1 cellular context compared by ENCODE assay signal in the genomic region with DNA sequence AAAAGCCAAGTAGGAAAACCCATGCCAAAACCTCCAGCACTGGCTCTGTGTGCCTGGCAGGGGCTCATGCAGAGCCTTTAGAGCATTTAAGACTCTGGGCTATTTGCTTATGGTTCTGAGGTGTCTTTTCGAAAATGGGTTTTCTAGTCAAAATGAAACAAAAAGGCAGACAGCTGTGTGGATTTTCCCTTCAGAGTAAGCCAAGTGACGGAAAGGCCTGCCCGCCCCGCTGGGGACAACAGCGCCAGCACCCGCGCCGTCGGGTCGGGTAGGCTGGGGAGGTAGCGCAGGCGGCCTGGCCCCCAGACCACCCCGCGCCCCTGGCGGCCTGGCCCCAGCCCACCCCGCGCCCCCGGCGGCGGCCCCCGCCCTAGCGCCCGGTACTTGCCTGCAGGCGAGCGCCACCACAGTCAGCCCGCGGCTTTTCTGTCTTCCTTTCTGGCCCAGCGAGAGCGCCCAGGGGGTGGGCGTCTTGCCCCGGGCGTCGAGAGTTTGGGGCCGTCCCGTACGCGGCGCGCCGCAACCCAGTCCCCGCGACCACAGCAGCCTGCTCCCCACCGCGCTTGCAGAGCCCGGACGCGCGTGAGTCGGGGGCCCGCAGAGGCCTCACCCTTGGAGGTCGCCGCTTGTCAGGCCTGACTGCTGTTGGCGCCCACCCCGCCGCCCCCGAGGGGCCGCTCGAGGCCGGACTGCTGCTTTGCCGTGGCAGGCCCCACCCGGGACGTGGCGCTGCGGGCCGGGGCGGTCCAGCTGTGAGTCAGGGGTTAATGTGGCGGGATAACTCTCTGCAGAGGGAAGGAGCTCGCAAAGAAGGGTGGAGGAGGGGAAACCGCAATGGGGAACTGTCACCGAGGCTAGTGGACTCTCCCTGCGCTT.
TF ChIP-seq lines count a peak whose summit lies in the region.

A gene with protein sequence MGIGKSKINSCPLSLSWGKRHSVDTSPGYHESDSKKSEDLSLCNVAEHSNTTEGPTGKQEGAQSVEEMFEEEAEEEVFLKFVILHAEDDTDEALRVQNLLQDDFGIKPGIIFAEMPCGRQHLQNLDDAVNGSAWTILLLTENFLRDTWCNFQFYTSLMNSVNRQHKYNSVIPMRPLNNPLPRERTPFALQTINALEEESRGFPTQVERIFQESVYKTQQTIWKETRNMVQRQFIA (minus strand): TSS at position 771 of the 876 bp plus-strand sequence. CDS start 21,223 bp downstream, outside the sequence.

TF ChIP-seq in GM12878, 131 proteins besides CTCF, POLR2A, EP300 and RAD21 (continued from another document and continues in another):
- TF ChIP-seq, protein P1, sequence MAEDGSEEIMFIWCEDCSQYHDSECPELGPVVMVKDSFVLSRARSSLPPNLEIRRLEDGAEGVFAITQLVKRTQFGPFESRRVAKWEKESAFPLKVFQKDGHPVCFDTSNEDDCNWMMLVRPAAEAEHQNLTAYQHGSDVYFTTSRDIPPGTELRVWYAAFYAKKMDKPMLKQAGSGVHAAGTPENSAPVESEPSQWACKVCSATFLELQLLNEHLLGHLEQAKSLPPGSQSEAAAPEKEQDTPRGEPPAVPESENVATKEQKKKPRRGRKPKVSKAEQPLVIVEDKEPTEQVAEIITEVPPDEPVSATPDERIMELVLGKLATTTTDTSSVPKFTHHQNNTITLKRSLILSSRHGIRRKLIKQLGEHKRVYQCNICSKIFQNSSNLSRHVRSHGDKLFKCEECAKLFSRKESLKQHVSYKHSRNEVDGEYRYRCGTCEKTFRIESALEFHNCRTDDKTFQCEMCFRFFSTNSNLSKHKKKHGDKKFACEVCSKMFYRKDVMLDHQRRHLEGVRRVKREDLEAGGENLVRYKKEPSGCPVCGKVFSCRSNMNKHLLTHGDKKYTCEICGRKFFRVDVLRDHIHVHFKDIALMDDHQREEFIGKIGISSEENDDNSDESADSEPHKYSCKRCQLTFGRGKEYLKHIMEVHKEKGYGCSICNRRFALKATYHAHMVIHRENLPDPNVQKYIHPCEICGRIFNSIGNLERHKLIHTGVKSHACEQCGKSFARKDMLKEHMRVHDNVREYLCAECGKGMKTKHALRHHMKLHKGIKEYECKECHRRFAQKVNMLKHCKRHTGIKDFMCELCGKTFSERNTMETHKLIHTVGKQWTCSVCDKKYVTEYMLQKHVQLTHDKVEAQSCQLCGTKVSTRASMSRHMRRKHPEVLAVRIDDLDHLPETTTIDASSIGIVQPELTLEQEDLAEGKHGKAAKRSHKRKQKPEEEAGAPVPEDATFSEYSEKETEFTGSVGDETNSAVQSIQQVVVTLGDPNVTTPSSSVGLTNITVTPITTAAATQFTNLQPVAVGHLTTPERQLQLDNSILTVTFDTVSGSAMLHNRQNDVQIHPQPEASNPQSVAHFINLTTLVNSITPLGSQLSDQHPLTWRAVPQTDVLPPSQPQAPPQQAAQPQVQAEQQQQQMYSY (CRISPR knock-in tag; IDR thresholded peaks at IDR 0.05): no peak
- no peak for TF ChIP-seq RB1 (IDR thresholded peaks at IDR 0.05; ENCODE audit: borderline replicate concordance)
- no peak for TF ChIP-seq ZZZ3 (IDR thresholded peaks at IDR 0.05; ENCODE audit: control insufficient read depth, insufficient read length, low read depth)
- no peak for TF ChIP-seq GABPA (IDR thresholded peaks at IDR 0.05; ENCODE audit: low read depth)
- TF ChIP-seq, protein P2, sequence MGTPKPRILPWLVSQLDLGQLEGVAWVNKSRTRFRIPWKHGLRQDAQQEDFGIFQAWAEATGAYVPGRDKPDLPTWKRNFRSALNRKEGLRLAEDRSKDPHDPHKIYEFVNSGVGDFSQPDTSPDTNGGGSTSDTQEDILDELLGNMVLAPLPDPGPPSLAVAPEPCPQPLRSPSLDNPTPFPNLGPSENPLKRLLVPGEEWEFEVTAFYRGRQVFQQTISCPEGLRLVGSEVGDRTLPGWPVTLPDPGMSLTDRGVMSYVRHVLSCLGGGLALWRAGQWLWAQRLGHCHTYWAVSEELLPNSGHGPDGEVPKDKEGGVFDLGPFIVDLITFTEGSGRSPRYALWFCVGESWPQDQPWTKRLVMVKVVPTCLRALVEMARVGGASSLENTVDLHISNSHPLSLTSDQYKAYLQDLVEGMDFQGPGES (IDR thresholded peaks at IDR 0.05): no peak
- 0 out of 2 replicates have a peak, but pooled peaks have one; percentile 42 for TF ChIP-seq ASH2L (IDR thresholded peaks at IDR 0.05; ENCODE audit: borderline replicate concordance, low read depth)
- no peak for TF ChIP-seq SUPT20H (IDR thresholded peaks at IDR 0.05; ENCODE audit: borderline replicate concordance, control insufficient read depth, low read depth, low read length)
- TF ChIP-seq CBX3 (IDR thresholded peaks at IDR 0.05; ENCODE audit: borderline replicate concordance, low read depth): no peak
- peak; percentile 43; the same call in 1 of the 2 replicates for TF ChIP-seq NFIC (IDR thresholded peaks at IDR 0.05; ENCODE audit: low read depth, low read length)
- peak; percentile 70; the same call in 1 of the 2 replicates for TF ChIP-seq BCL11A (IDR thresholded peaks at IDR 0.05; ENCODE audit: low read depth, low read length)
- TF ChIP-seq SMAD1 (IDR thresholded peaks at IDR 0.05; ENCODE audit: low read depth, partially characterized antibody): no peak
- TF ChIP-seq ZSCAN29 (IDR thresholded peaks at IDR 0.05): no peak
- peak; percentile 74; the same call in 1 of the 2 replicates for TF ChIP-seq TAF1 (IDR thresholded peaks at IDR 0.05; ENCODE audit: borderline replicate concordance, low read depth, low read length)
- TF ChIP-seq, protein P3, sequence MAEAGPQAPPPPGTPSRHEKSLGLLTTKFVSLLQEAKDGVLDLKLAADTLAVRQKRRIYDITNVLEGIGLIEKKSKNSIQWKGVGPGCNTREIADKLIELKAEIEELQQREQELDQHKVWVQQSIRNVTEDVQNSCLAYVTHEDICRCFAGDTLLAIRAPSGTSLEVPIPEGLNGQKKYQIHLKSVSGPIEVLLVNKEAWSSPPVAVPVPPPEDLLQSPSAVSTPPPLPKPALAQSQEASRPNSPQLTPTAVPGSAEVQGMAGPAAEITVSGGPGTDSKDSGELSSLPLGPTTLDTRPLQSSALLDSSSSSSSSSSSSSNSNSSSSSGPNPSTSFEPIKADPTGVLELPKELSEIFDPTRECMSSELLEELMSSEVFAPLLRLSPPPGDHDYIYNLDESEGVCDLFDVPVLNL (IDR thresholded peaks at IDR 0.05; ENCODE audit: low read depth, low read length): no peak
- peak; percentile 43; the same call in 1 of the 2 replicates for TF ChIP-seq YY1 (IDR thresholded peaks at IDR 0.05; ENCODE audit: low read depth, low read length)
- TF ChIP-seq, protein P4, sequence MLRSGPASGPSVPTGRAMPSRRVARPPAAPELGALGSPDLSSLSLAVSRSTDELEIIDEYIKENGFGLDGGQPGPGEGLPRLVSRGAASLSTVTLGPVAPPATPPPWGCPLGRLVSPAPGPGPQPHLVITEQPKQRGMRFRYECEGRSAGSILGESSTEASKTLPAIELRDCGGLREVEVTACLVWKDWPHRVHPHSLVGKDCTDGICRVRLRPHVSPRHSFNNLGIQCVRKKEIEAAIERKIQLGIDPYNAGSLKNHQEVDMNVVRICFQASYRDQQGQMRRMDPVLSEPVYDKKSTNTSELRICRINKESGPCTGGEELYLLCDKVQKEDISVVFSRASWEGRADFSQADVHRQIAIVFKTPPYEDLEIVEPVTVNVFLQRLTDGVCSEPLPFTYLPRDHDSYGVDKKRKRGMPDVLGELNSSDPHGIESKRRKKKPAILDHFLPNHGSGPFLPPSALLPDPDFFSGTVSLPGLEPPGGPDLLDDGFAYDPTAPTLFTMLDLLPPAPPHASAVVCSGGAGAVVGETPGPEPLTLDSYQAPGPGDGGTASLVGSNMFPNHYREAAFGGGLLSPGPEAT (IDR thresholded peaks at IDR 0.05; ENCODE audit: low read depth): peak; percentile 80
- no peak for TF ChIP-seq EZH2 (IDR thresholded peaks at IDR 0.05; ENCODE audit: borderline replicate concordance, control insufficient read depth, low read depth, low read length)
- TF ChIP-seq BACH1 (IDR thresholded peaks at IDR 0.05; ENCODE audit: borderline replicate concordance): peak; percentile 70
- TF ChIP-seq BRCA1 (IDR thresholded peaks at IDR 0.05; ENCODE audit: low read depth, low read length): no peak
- peak; percentile 14 for TF ChIP-seq SP1 (IDR thresholded peaks at IDR 0.05; ENCODE audit: low read depth, low read length)
- TF ChIP-seq, protein P5, sequence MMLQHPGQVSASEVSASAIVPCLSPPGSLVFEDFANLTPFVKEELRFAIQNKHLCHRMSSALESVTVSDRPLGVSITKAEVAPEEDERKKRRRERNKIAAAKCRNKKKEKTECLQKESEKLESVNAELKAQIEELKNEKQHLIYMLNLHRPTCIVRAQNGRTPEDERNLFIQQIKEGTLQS (IDR thresholded peaks at IDR 0.05; ENCODE audit: borderline replicate concordance, extremely low read depth, low read depth, low read length): no peak
- peak; percentile 32; the same call in 1 of the 2 replicates for TF ChIP-seq ATF7 (IDR thresholded peaks at IDR 0.05; ENCODE audit: low read depth)
- TF ChIP-seq ZNF384 (IDR thresholded peaks at IDR 0.05; ENCODE audit: borderline replicate concordance, low read depth, low read length): peak; percentile 88
- peak; percentile 81 for TF ChIP-seq IRF4 (IDR thresholded peaks at IDR 0.05; ENCODE audit: low read depth, low read length)
- TF ChIP-seq RELA (IDR thresholded peaks at IDR 0.05; ENCODE audit: borderline replicate concordance, partially characterized antibody): peak; percentile 79
- TF ChIP-seq GATAD2B (conservative IDR thresholded peaks at IDR 0.05; ENCODE audit: low read depth): peak; percentile 93
- no peak for TF ChIP-seq BMI1 (IDR thresholded peaks at IDR 0.05; ENCODE audit: borderline replicate concordance)
- TF ChIP-seq, protein P6, sequence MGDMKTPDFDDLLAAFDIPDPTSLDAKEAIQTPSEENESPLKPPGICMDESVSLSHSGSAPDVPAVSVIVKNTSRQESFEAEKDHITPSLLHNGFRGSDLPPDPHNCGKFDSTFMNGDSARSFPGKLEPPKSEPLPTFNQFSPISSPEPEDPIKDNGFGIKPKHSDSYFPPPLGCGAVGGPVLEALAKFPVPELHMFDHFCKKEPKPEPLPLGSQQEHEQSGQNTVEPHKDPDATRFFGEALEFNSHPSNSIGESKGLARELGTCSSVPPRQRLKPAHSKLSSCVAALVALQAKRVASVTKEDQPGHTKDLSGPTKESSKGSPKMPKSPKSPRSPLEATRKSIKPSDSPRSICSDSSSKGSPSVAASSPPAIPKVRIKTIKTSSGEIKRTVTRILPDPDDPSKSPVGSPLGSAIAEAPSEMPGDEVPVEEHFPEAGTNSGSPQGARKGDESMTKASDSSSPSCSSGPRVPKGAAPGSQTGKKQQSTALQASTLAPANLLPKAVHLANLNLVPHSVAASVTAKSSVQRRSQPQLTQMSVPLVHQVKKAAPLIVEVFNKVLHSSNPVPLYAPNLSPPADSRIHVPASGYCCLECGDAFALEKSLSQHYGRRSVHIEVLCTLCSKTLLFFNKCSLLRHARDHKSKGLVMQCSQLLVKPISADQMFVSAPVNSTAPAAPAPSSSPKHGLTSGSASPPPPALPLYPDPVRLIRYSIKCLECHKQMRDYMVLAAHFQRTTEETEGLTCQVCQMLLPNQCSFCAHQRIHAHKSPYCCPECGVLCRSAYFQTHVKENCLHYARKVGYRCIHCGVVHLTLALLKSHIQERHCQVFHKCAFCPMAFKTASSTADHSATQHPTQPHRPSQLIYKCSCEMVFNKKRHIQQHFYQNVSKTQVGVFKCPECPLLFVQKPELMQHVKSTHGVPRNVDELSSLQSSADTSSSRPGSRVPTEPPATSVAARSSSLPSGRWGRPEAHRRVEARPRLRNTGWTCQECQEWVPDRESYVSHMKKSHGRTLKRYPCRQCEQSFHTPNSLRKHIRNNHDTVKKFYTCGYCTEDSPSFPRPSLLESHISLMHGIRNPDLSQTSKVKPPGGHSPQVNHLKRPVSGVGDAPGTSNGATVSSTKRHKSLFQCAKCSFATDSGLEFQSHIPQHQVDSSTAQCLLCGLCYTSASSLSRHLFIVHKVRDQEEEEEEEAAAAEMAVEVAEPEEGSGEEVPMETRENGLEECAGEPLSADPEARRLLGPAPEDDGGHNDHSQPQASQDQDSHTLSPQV (IDR thresholded peaks at IDR 0.05): no peak
- TF ChIP-seq, protein P7, sequence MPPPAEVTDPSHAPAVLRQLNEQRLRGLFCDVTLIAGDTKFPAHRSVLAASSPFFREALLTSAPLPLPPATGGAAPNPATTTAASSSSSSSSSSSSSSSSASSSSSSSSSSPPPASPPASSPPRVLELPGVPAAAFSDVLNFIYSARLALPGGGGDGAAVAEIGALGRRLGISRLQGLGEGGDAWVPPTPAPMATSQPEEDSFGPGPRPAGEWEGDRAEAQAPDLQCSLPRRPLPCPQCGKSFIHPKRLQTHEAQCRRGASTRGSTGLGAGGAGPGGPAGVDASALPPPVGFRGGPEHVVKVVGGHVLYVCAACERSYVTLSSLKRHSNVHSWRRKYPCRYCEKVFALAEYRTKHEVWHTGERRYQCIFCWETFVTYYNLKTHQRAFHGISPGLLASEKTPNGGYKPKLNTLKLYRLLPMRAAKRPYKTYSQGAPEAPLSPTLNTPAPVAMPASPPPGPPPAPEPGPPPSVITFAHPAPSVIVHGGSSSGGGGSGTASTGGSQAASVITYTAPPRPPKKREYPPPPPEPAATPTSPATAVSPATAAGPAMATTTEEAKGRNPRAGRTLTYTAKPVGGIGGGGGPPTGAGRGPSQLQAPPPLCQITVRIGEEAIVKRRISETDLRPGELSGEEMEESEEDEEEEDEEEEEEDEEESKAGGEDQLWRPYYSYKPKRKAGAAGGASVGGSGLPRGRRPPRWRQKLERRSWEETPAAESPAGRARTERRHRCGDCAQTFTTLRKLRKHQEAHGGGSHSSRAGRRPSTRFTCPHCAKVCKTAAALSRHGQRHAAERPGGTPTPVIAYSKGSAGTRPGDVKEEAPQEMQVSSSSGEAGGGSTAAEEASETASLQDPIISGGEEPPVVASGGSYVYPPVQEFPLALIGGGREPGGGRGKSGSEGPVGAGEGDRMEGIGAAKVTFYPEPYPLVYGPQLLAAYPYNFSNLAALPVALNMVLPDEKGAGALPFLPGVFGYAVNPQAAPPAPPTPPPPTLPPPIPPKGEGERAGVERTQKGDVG (CRISPR knock-in tag; IDR thresholded peaks at IDR 0.05): no peak
- no peak; the same call in 1 of the 2 replicates for TF ChIP-seq ZNF217 (IDR thresholded peaks at IDR 0.05)
- no peak for TF ChIP-seq RFX5 (IDR thresholded peaks at IDR 0.05; ENCODE audit: low read depth, low read length)
- peak; percentile 69; the same call in 1 of the 2 replicates for TF ChIP-seq MXI1 (IDR thresholded peaks at IDR 0.05; ENCODE audit: low read depth, low read length)
- TF ChIP-seq SMARCA5 (IDR thresholded peaks at IDR 0.05): no peak; the same call in none of the 2 replicates
- peak; percentile 4; the same call in 1 of the 2 replicates for TF ChIP-seq PAX5 (IDR thresholded peaks at IDR 0.05; ENCODE audit: borderline replicate concordance, low read depth, low read length)
- TF ChIP-seq RBBP5 (conservative IDR thresholded peaks at IDR 0.05): no peak
- TF ChIP-seq CBFB (IDR thresholded peaks at IDR 0.05; ENCODE audit: low read depth): peak; percentile 84
- TF ChIP-seq, protein P8, sequence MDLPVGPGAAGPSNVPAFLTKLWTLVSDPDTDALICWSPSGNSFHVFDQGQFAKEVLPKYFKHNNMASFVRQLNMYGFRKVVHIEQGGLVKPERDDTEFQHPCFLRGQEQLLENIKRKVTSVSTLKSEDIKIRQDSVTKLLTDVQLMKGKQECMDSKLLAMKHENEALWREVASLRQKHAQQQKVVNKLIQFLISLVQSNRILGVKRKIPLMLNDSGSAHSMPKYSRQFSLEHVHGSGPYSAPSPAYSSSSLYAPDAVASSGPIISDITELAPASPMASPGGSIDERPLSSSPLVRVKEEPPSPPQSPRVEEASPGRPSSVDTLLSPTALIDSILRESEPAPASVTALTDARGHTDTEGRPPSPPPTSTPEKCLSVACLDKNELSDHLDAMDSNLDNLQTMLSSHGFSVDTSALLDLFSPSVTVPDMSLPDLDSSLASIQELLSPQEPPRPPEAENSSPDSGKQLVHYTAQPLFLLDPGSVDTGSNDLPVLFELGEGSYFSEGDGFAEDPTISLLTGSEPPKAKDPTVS (IDR thresholded peaks at IDR 0.05; ENCODE audit: low read depth, low read length): no peak
